ENCODE assay signal across 13 cellular contexts in genomic region chr4:7812191-7812860, GRCh38.
A peak's percentile ranks its signal among the peaks of the same experiment; 100 is the strongest.
DNase-seq lines count a peak whose midpoint lies in the region; ATAC-seq and TF ChIP-seq lines count a peak whose summit lies in the region.
"Had no signal": no experiment of that assay in that cellular context is flagged by ENCODE, and none has a peak within 500 bp of the region (broad histone marks: within the 10 kb centered on the region; RNA-seq: fewer than 3 reads in every experiment).

No MANE protein-coding gene starts in this region.

- CTCF ChIA-PET in AG04449 (lab: Yijun Ruan, JAX), result interaction anchor here (1.1 to 11.0 kb wide), 6 partner anchors 9 to 175 kb away, joined by 3 to 136 read pairs (median 3); no protein-coding TSS in a partner anchor
- CTCF ChIA-PET in PC-9 (lab: Charles Lee), result interaction anchor here (0.6 kb wide), 2 partner anchors 15 to 122 kb away, joined by 5 to 9 read pairs; no protein-coding TSS in a partner anchor

- H3K27me3 Mint-ChIP-seq in brain (peaks cover 7% of the 10 kb centered on the region), progenitor cell of endocrine pancreas (no peaks in the 10 kb centered on the region)
- no peaks in the 10 kb centered on the region for H3K27me3 Mint-ChIP-seq in naive thymus-derived CD8-positive, alpha-beta T cell
- H3K27me3 Mint-ChIP-seq: activated naive CD8-positive, alpha-beta T cell treated with anti-CD3 and anti-CD28 coated beads for 36 hours; stimulated activated naive CD8-positive, alpha-beta T cell treated with anti-CD3 and anti-CD28 coated beads, Interleukin-15, Interleukin-2, amounts not matched to agents 100 ng/mL and 50 ng/mL, for 24 hours had no signal

- peaks cover 6% of the 10 kb centered on the region for H4K20me1 ChIP-seq in PC-9 (ENCODE audit: insufficient read depth)

- H3K4me2 ChIP-seq in PC-9, result no peak overlapping the region

- H3K4me3 ChIP-seq in AG04449 (ENCODE audit: low read depth, low read length) (0 out of 2 replicates have a peak overlapping the region, but pooled peaks have one; percentile 3), PC-9 (no peak overlapping the region)

- no peak for TF ChIP-seq CTCF in AG04449 (IDR thresholded peaks at IDR 0.05; ENCODE audit: insufficient read depth, low read length, missing control alignments)
- no peak for TF ChIP-seq CTCF in brain (conservative IDR thresholded peaks at IDR 0.05)
- TF ChIP-seq CTCF in progenitor cell of endocrine pancreas (IDR thresholded peaks at IDR 0.05; ENCODE audit: unreplicated experiment), result no peak
- no peak for TF ChIP-seq CTCF in PC-9 (conservative IDR thresholded peaks at IDR 0.05)

- ATAC-seq in left ventricle myocardium superior (peak; percentile 22), HG03571 (IDR thresholded peaks at IDR 0.05; ENCODE audit: unreplicated experiment) (no peak)
- ATAC-seq in naive thymus-derived CD8-positive, alpha-beta T cell, result no peak
- ATAC-seq: activated CD4-positive, CD25-positive, alpha-beta regulatory T cell treated with anti-CD3 and anti-CD28 coated beads, Interleukin-2, amount 50 U/mL, for 24 hours had no signal

- no peaks in the 10 kb centered on the region; the same call in 1 of the 2 replicates for H3K9me3 ChIP-seq in PC-9 (ENCODE audit: insufficient read depth, low read depth)

- H3K27me3 ChIP-seq in PC-9 (ENCODE audit: insufficient read depth, low read depth), result no peaks in the 10 kb centered on the region

- POLR2A ChIA-PET in AG04449 (lab: Yijun Ruan, JAX) (interaction anchor here (0.6 to 1.2 kb wide), 3 partner anchors 8 to 160 kb away, joined by 4 to 5 read pairs (median 5); no protein-coding TSS in a partner anchor), PC-9 (lab: Charles Lee; ENCODE audit: unreplicated experiment) (no interaction called here)
- POLR2A ChIA-PET in naive thymus-derived CD8-positive, alpha-beta T cell (lab: Charles Lee), result interaction anchor here (0.6 kb wide), 1 partner anchor 126 kb away, joined by 8 read pairs; no protein-coding TSS in a partner anchor

- H3K9me3 Mint-ChIP-seq in brain (peaks cover 0 to 6% (median 0%) of the 10 kb centered on the region in 5 experiments), progenitor cell of endocrine pancreas (ENCODE audit: low read depth) (no peaks in the 10 kb centered on the region)
- H3K9me3 Mint-ChIP-seq in naive thymus-derived CD8-positive, alpha-beta T cell, result no peaks in the 10 kb centered on the region
- H3K9me3 Mint-ChIP-seq: activated naive CD8-positive, alpha-beta T cell treated with anti-CD3 and anti-CD28 coated beads for 36 hours; stimulated activated naive CD8-positive, alpha-beta T cell treated with anti-CD3 and anti-CD28 coated beads, Interleukin-15, Interleukin-2, amounts not matched to agents 100 ng/mL and 50 ng/mL, for 24 hours had no signal

- BruUV-seq in PC-9 (replicated peaks; lab: Mats Ljungman, UMichigan), result no TSS peak

- intact Hi-C loops in left ventricle myocardium superior (cut with micrococcal nuclease), result no loop called here
- intact Hi-C loops in PC-9 (cut with micrococcal nuclease; ENCODE audit: unreplicated experiment), result no loop called here

- H3K4me1 Mint-ChIP-seq in brain, result peaks cover 86% of the 10 kb centered on the region
- H3K4me1 Mint-ChIP-seq in progenitor cell of endocrine pancreas (ENCODE audit: low read depth), result peaks cover 31% of the 10 kb centered on the region
- H3K4me1 Mint-ChIP-seq in naive thymus-derived CD8-positive, alpha-beta T cell, result no peaks in the 10 kb centered on the region

- peaks cover 28% of the 10 kb centered on the region for H3K36me3 ChIP-seq in PC-9 (ENCODE audit: low read depth)

- H3K9me2 ChIP-seq in PC-9 (ENCODE audit: insufficient read depth), result no peaks in the 10 kb centered on the region

- peaks cover 95% of the 10 kb centered on the region for H3K36me3 Mint-ChIP-seq in brain
- H3K36me3 Mint-ChIP-seq in progenitor cell of endocrine pancreas (ENCODE audit: insufficient read depth), result peaks cover 37% of the 10 kb centered on the region
- peaks cover 0 to 78% (median 10%) of the 10 kb centered on the region in 3 donors for H3K36me3 Mint-ChIP-seq in naive thymus-derived CD8-positive, alpha-beta T cell

- H3K27ac Mint-ChIP-seq in brain (peak overlapping the region in 4 of 5 experiments; percentile 8 to 78 (median 60)), progenitor cell of endocrine pancreas (peak overlapping the region; percentile 56)
- no peak overlapping the region for H3K27ac Mint-ChIP-seq in naive thymus-derived CD8-positive, alpha-beta T cell
- H3K27ac Mint-ChIP-seq: activated naive CD8-positive, alpha-beta T cell treated with anti-CD3 and anti-CD28 coated beads for 36 hours; stimulated activated naive CD8-positive, alpha-beta T cell treated with anti-CD3 and anti-CD28 coated beads, Interleukin-15, Interleukin-2, amounts not matched to agents 100 ng/mL and 50 ng/mL, for 24 hours had no signal

- no peak overlapping the region for H3K27ac ChIP-seq in PC-9

- peaks cover 3% of the 10 kb centered on the region; the same call in 1 of the 2 replicates for H3K79me2 ChIP-seq in PC-9 (ENCODE audit: low read depth)

- H2AFZ ChIP-seq in PC-9, result no peak overlapping the region

- no peak for DNase-seq in AG04449 (ENCODE audit: low read depth, low spot score)
- no peak for DNase-seq in left ventricle myocardium superior
- DNase-seq in progenitor cell of endocrine pancreas (ENCODE audit: low spot score, unreplicated experiment), result no peak
- no peak for DNase-seq in naive thymus-derived CD8-positive, alpha-beta T cell
- no peak for DNase-seq in PC-9
- no peak for DNase-seq in NCI-H1417 treated with DMSO at 0.1 percent for 48 hours (lab: John Stamatoyannopoulos, UW)
- DNase-seq: activated naive CD8-positive, alpha-beta T cell treated with anti-CD3 and anti-CD28 coated beads for 36 hours; NCI-H1105 treated with DMSO at 0.1 percent for 48 hours; NCI-H2227 treated with DMSO at 0.1 percent for 48 hours had no signal

- H3K4me3 Mint-ChIP-seq in brain (peak overlapping the region in 2 of 5 experiments; percentile 7 to 42), progenitor cell of endocrine pancreas (ENCODE audit: low read depth) (no peak overlapping the region)
- H3K4me3 Mint-ChIP-seq in naive thymus-derived CD8-positive, alpha-beta T cell, result no peak overlapping the region
- H3K4me3 Mint-ChIP-seq: activated naive CD8-positive, alpha-beta T cell treated with anti-CD3 and anti-CD28 coated beads for 36 hours; stimulated activated naive CD8-positive, alpha-beta T cell treated with anti-CD3 and anti-CD28 coated beads, Interleukin-15, Interleukin-2, amounts not matched to agents 100 ng/mL and 50 ng/mL, for 24 hours had no signal

- peaks cover 14% of the 10 kb centered on the region; the same call in 1 of the 2 replicates for H3F3A ChIP-seq in PC-9 (ENCODE audit: insufficient read depth, low read depth)

- H3K4me1 ChIP-seq in PC-9 (replicated peaks; ENCODE audit: insufficient read depth), result 0 out of 2 replicates have a peak, but pooled peaks cover under 1% of the 10 kb centered on the region

Comparison
In these comparisons a context has a peak if more than half of its experiments do, and no peak if none do; other contexts are left out.
1. H3K27ac Mint-ChIP-seq: peak in brain (4 of 5) and progenitor cell of endocrine pancreas (single experiment); none in naive thymus-derived CD8-positive, alpha-beta T cell (0 of 10).